8 cellular contexts compared by ENCODE assay signal in the genomic region with DNA sequence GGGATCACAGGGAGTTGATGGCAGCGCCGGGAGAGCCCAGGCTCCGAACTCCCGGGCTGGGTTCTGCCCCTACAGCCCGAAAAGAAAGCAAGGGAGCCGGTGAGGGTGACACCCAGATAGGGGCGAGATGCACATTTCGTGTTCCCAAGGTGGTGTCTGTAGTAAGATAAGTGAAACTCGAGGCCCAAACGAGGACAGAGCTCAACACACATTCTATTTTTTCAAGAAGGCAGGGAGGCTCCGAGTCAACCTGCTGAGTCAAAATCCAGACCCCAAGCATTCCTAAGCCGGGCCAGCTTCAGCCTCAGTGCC. TPM values are rescaled to one million over a fixed set of nuclear protein-coding genes. Genes with fewer than 3 reads are reported as not detected.
A peak's percentile ranks its signal among the peaks of the same experiment; 100 is the strongest.
DNase-seq lines count a peak whose midpoint lies in the region; ATAC-seq and TF ChIP-seq lines count a peak whose summit lies in the region.

No MANE protein-coding gene starts in this region.

- H3K4me2 ChIP-seq in mesendoderm (ENCODE audit: low read length), result peak overlapping the region; percentile 25

- no peak overlapping the region for H2BK15ac ChIP-seq in mesendoderm (replicated peaks; ENCODE audit: low read depth)

- no peaks in the 10 kb centered on the region for H3K27me3 ChIP-seq in left ventricle myocardium inferior (ENCODE audit: low read depth)
- no peaks in the 10 kb centered on the region for H3K27me3 ChIP-seq in mesendoderm (ENCODE audit: insufficient read depth, low read length, poor library complexity)

- H3K4me1 ChIP-seq in left ventricle myocardium inferior (peaks cover 18% of the 10 kb centered on the region), mesendoderm (ENCODE audit: control insufficient read depth, low read depth, low read length) (no peaks in the 10 kb centered on the region), urinary bladder (ENCODE audit: insufficient read depth) (no peaks in the 10 kb centered on the region)

- H2BK5ac ChIP-seq in mesendoderm (ENCODE audit: low read length), result no peak overlapping the region

- no peaks in the 10 kb centered on the region for H3K36me3 ChIP-seq in left ventricle myocardium inferior
- H3K36me3 ChIP-seq in mesendoderm (ENCODE audit: control insufficient read depth, insufficient read depth, low read length), result no peaks in the 10 kb centered on the region
- H3K36me3 ChIP-seq in urinary bladder (ENCODE audit: insufficient read depth), result no peaks in the 10 kb centered on the region

- no CpG with 5 or more reads among the region's 12 CpGs for WGBS in mesendoderm (ENCODE audit: extremely low coverage, insufficient coverage, low lambda C conversion rate)
- WGBS in urinary bladder, result 28% methylated on average over 12 of the region's 12 CpGs

- no peaks in the 10 kb centered on the region for H3K9me3 ChIP-seq in left ventricle myocardium inferior (replicated peaks)

- no peak for TF ChIP-seq CTCF in left ventricle myocardium inferior (IDR thresholded peaks at IDR 0.05; ENCODE audit: borderline replicate concordance)

- H4K5ac ChIP-seq in mesendoderm (ENCODE audit: low read length), result no peak overlapping the region

- H3K56ac ChIP-seq in mesendoderm (ENCODE audit: low read length), result peak overlapping the region; percentile 83

- H3K27ac ChIP-seq in left ventricle myocardium inferior (replicated peaks) (peak overlapping the region; percentile 93), angular gyrus (ENCODE audit: low read depth, low read length) (peak overlapping the region; percentile 62), mesendoderm (ENCODE audit: low read depth, low read length) (peak overlapping the region; percentile 35), urinary bladder (ENCODE audit: low read depth) (peak overlapping the region; percentile 53)

- intact Hi-C loops in left ventricle myocardium inferior (cut with micrococcal nuclease) (no loop called here), Right ventricle myocardium superior (cut with DNase I) (no loop called here)

- no peak overlapping the region for H2AK5ac ChIP-seq in mesendoderm (ENCODE audit: low read length)

- no peaks in the 10 kb centered on the region for H3K79me2 ChIP-seq in mesendoderm (ENCODE audit: control insufficient read depth, insufficient read depth, low read length)

- H3K4me3 ChIP-seq in left ventricle myocardium inferior (peak overlapping the region; percentile 75), mesendoderm (ENCODE audit: low read length) (no peak overlapping the region), urinary bladder (ENCODE audit: low read depth, low read length) (peak overlapping the region; percentile 82)

- no peak overlapping the region for H4K8ac ChIP-seq in mesendoderm (ENCODE audit: low read depth, low read length)

- H3K4ac ChIP-seq in mesendoderm (ENCODE audit: low read depth, low read length), result no peak overlapping the region

- no peak for DNase-seq in left ventricle myocardium inferior
- no peak for DNase-seq in Right ventricle myocardium superior
- DNase-seq in mesendoderm, result no peak
- no peak for DNase-seq in RKO (ENCODE audit: low spot score)
- no peak for DNase-seq in NCI-H2081 treated with DMSO at 0.1 percent for 48 hours (lab: John Stamatoyannopoulos, UW)

- no peak for ATAC-seq in Right ventricle myocardium superior (ENCODE audit: poor library complexity)
- ATAC-seq in HG02678 (IDR thresholded peaks at IDR 0.05; ENCODE audit: unreplicated experiment), result no peak

- no peak overlapping the region for H2BK120ac ChIP-seq in mesendoderm (ENCODE audit: low read depth, low read length)

- H3K18ac ChIP-seq in mesendoderm (ENCODE audit: low read length), result no peak overlapping the region

- peak overlapping the region; percentile 64 for H3K9ac ChIP-seq in mesendoderm (ENCODE audit: low read length)

- peaks cover 6% of the 10 kb centered on the region for H3K79me1 ChIP-seq in mesendoderm (ENCODE audit: low read length)

- no peak overlapping the region for H3K23ac ChIP-seq in mesendoderm (ENCODE audit: low read length)

RNA-seq across cellular contexts. Expression of a gene that starts 24.2 kb away (rescaled TPM):
- total RNA-seq in left ventricle myocardium inferior (44.7 TPM), Right ventricle myocardium superior (48.1 TPM), urinary bladder (65.5 TPM)
- polyA plus RNA-seq in mesendoderm (2013, experiment 1 of 2), result 150 TPM
- polyA plus RNA-seq in mesendoderm (2013, experiment 2 of 2), result 152 TPM
- polyA plus RNA-seq in urinary bladder, result 33.5 TPM

RNA-seq across cellular contexts. Expression of a gene that starts 55.3 kb away (rescaled TPM):
- total RNA-seq in left ventricle myocardium inferior (not detected), Right ventricle myocardium superior (not detected), urinary bladder (6.5 TPM)
- polyA plus RNA-seq in mesendoderm (2013, experiment 1 of 2), result 0.03 TPM
- 0.03 TPM for polyA plus RNA-seq in mesendoderm (2013, experiment 2 of 2)
- 6.2 TPM for polyA plus RNA-seq in urinary bladder

Comparison
In these comparisons a context has a peak if more than half of its experiments do, and no peak if none do; other contexts are left out.
1. H3K27ac ChIP-seq: peak in every context shown above with its lines; median percentile 93 in left ventricle myocardium inferior; 62 in angular gyrus; 53 in urinary bladder; 35 in mesendoderm.